In genomic region chr6:156839591-156840001, GRCh38 we compare ENCODE assay signal across 1 cellular context.
TF ChIP-seq lines count a peak whose summit lies in the region.

No MANE protein-coding gene starts in this region.

TF ChIP-seq in K562, 482 proteins besides CTCF, POLR2A, EP300 and RAD21 (continued from another document):
- TF ChIP-seq RERE (CRISPR knock-in tag; IDR thresholded peaks at IDR 0.05; ENCODE audit: borderline replicate concordance): 0 out of 2 replicates have a peak, but pooled peaks have one; percentile 43
- peak; percentile 23; the same call in 1 of the 2 replicates for TF ChIP-seq GATA2 (CRISPR knock-in tag; IDR thresholded peaks at IDR 0.05)
- peak; percentile 82 for TF ChIP-seq CXXC5 (CRISPR knock-in tag; IDR thresholded peaks at IDR 0.05)
- no peak for TF ChIP-seq MBD2 (IDR thresholded peaks at IDR 0.05; ENCODE audit: borderline replicate concordance, low read depth)
- TF ChIP-seq MYC (IDR thresholded peaks at IDR 0.05; ENCODE audit: low read depth, low read length): peak; percentile 31; the same call in 1 of the 2 replicates
- TF ChIP-seq MYC (CRISPR knock-in tag; IDR thresholded peaks at IDR 0.05; ENCODE audit: borderline replicate concordance, low read depth): no peak
- peak; percentile 46; the same call in 1 of the 2 replicates for TF ChIP-seq RB1 (IDR thresholded peaks at IDR 0.05; ENCODE audit: low read depth)
- no peak for TF ChIP-seq ZKSCAN3 (CRISPR knock-in tag; IDR thresholded peaks at IDR 0.05)
- no peak for TF ChIP-seq ETV6 (IDR thresholded peaks at IDR 0.05; ENCODE audit: borderline replicate concordance in 1 of 2, low read depth in 2 of 2, low read length in 1 of 2)
- no peak for TF ChIP-seq ETV6 (CRISPR knock-in tag; IDR thresholded peaks at IDR 0.05; ENCODE audit: borderline replicate concordance)
- peak in 1 of 3 experiments; percentile 56 for TF ChIP-seq YY1 (IDR thresholded peaks at IDR 0.05; ENCODE audit: borderline replicate concordance in 1 of 3, control insufficient read depth in 1 of 3, extremely low read depth in 1 of 3, insufficient read depth in 3 of 3, insufficient read length in 1 of 3, insufficient replicate concordance in 2 of 3, low read depth in 1 of 3, low read length in 2 of 3)
- TF ChIP-seq GMEB1 (CRISPR knock-in tag; IDR thresholded peaks at IDR 0.05): no peak
- no peak for TF ChIP-seq KAT8 (IDR thresholded peaks at IDR 0.05; ENCODE audit: low read depth)
- no peak for TF ChIP-seq XRCC4 (IDR thresholded peaks at IDR 0.05; ENCODE audit: extremely low read depth, insufficient read depth, insufficient read length)
- TF ChIP-seq RCOR1 (IDR thresholded peaks at IDR 0.05; ENCODE audit: borderline replicate concordance in 1 of 2, low read depth in 2 of 2, low read length in 2 of 2): peak in 1 of 2 experiments; percentile 91; a peak in 2 of 4 replicates
TF ChIP-seq in K562: peak in this region for 47.
